11 cellular contexts compared by ENCODE assay signal in the genomic region with DNA sequence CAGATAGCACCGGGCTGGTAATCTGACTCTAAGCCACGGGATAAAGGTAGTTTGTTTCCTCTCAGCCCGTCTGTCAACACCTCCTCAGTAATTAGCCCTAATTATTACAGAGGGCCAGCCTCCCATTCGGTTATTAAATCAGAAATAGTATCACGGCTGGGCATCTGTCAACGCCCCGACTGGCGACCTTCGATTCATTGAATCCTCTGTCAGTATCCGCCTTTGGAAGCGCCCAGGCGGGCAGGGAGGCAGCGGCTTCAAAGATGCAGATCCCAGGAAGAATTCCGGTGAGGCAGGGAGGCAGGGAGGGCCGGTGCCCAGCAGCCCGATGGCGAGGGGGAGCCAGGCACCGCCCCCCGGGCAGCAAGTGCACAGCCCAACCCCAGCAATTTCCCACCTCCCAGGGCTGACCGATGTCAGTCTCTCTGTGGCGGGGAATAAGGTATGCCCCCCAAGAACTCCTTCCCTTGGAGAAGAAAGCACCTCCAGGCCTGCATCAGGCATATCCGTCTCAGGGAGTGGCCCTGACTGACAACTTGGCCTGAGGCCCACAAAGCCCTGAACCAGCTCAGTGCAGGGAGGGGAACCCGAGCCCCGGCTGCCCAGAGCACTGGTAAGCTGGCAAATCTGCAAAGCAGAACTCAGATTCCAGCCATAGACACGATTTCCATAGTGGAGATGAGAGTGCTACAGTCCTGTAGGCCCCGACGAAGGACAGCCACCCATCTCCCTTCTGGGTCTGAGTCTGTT. TPM values are rescaled to one million over a fixed set of nuclear protein-coding genes. Genes with fewer than 3 reads are reported as not detected.
DNase-seq lines count a peak whose midpoint lies in the region; ATAC-seq, FAIRE-seq and TF ChIP-seq lines count a peak whose summit lies in the region.
"Had no signal": no experiment of that assay in that cellular context is flagged by ENCODE, and none has a peak within 500 bp of the region (broad histone marks: within the 10 kb centered on the region; RNA-seq: fewer than 3 reads in every experiment).

No MANE protein-coding gene starts in this region.

- H3K4me1 Mint-ChIP-seq in activated CD4-positive, alpha-beta T cell treated with anti-CD3 and anti-CD28 coated beads, Interleukin-2, amount 10 ng/mL, durations not matched to agents 7 days and 5 days: peaks cover 20% of the 10 kb centered on the region

- TF ChIP-seq POLR2A in gastroesophageal sphincter (IDR thresholded peaks at IDR 0.05): no peak
- TF ChIP-seq POLR2A in H54 (IDR thresholded peaks at IDR 0.05; ENCODE audit: low read depth, low read length): no peak

- H3K4me3 ChIP-seq in HEK293 (ENCODE audit: low read depth, low read length) (no peak overlapping the region), gastroesophageal sphincter (no peak overlapping the region), small intestine (ENCODE audit: low read depth in 1 of 2, low read length in 2 of 2) (no peak overlapping the region)

- H3K36me3 Mint-ChIP-seq in activated CD4-positive, alpha-beta T cell treated with anti-CD3 and anti-CD28 coated beads, Interleukin-2, amount 10 ng/mL, durations not matched to agents 7 days and 5 days (ENCODE audit: low read depth): peaks cover 11% of the 10 kb centered on the region

- H3K27me3 ChIP-seq in gastroesophageal sphincter (no peaks in the 10 kb centered on the region), small intestine (ENCODE audit: control insufficient read depth in 2 of 2, insufficient read depth in 2 of 2, low read length in 2 of 2) (no peaks in the 10 kb centered on the region)
- H3K27me3 ChIP-seq: neutrophil had no signal

- WGBS in gastroesophageal sphincter (ENCODE audit: low coverage in 1 of 2), 2 donors: 47 to 80% methylated on average over 2 of the region's 27 CpGs
- WGBS in small intestine, 3 donors: 27 to 74% (median 51%) methylated on average over 27 of the region's 27 CpGs

- H3K9me3 Mint-ChIP-seq in activated CD4-positive, alpha-beta T cell treated with anti-CD3 and anti-CD28 coated beads, Interleukin-2, amount 10 ng/mL, durations not matched to agents 7 days and 5 days: no peaks in the 10 kb centered on the region
- H3K9me3 Mint-ChIP-seq: stimulated activated naive B cell treated with anti-CD40 and anti-IgM and Interleukin-4, amounts not matched to agents 10 μg/mL and 1 μg/mL and 100 μg/mL, for 72 hours had no signal

- POLR2A ChIA-PET in HEK293 (lab: Yijun Ruan, JAX): interaction anchor here (1.1 to 1.9 kb wide), 4 partner anchors 9 to 13 kb away, joined by 4 to 7 read pairs (median 5); partner anchors contain the start of genes GNB1L and RTL10
- POLR2A ChIA-PET in activated CD4-positive, alpha-beta T cell treated with anti-CD3 and anti-CD28 coated beads, Interleukin-2, amount 10 ng/mL, durations not matched to agents 7 days and 5 days (lab: Charles Lee): no interaction called here

- TF ChIP-seq EP300 in gastroesophageal sphincter (IDR thresholded peaks at IDR 0.05): no peak

- no peak for ATAC-seq in gastroesophageal sphincter

- FAIRE-seq in small intestine (lab: Jason Lieb, UNC): no peak
- no peak for FAIRE-seq in H54 (lab: Jason Lieb, UNC)

- no peaks in the 10 kb centered on the region for H3K9me3 ChIP-seq in HEK293 (ENCODE audit: control insufficient read depth, insufficient read depth, low read depth, low read length)
- H3K9me3 ChIP-seq in gastroesophageal sphincter: no peaks in the 10 kb centered on the region
- H3K9me3 ChIP-seq in small intestine (ENCODE audit: control insufficient read depth, low read depth): no peaks in the 10 kb centered on the region
- H3K9me3 ChIP-seq: neutrophil had no signal

- peaks cover 0 to 16% of the 10 kb centered on the region in 2 experiments; a peak in 1 of 3 replicates for H3K36me3 ChIP-seq in HEK293 (ENCODE audit: control insufficient read depth in 2 of 2, insufficient read depth in 1 of 2, low read length in 2 of 2)
- peaks cover 0 to 5% of the 10 kb centered on the region in 2 donors for H3K36me3 ChIP-seq in gastroesophageal sphincter
- no peaks in the 10 kb centered on the region for H3K36me3 ChIP-seq in small intestine (ENCODE audit: control insufficient read depth in 2 of 2, insufficient read depth in 2 of 2, low read length in 2 of 2)
- H3K36me3 ChIP-seq: neutrophil had no signal

- no peak for TF ChIP-seq CTCF in HEK293 (tag by site-specific recombination; IDR thresholded peaks at IDR 0.05)
- TF ChIP-seq CTCF in gastroesophageal sphincter (IDR thresholded peaks at IDR 0.05): no peak

- H3K27ac ChIP-seq in HEK293 (ENCODE audit: extremely low read depth, low read depth, low read length) (no peak overlapping the region), gastroesophageal sphincter (peak overlapping the region in 3 of 4 donors; percentile 33 to 73 (median 60)), small intestine (ENCODE audit: low read depth in 1 of 2, low read length in 1 of 2) (peak overlapping the region in 1 of 2 donors; percentile 41)
- H3K27ac ChIP-seq: neutrophil had no signal

- H3K27ac Mint-ChIP-seq in activated CD4-positive, alpha-beta T cell treated with anti-CD3 and anti-CD28 coated beads, Interleukin-2, amount 10 ng/mL, durations not matched to agents 7 days and 5 days: no peak overlapping the region

- H3K27me3 Mint-ChIP-seq in activated CD4-positive, alpha-beta T cell treated with anti-CD3 and anti-CD28 coated beads, Interleukin-2, amount 10 ng/mL, durations not matched to agents 7 days and 5 days: no peaks in the 10 kb centered on the region
- H3K27me3 Mint-ChIP-seq: stimulated activated naive B cell treated with anti-CD40 and anti-IgM and Interleukin-4, amounts not matched to agents 10 μg/mL and 1 μg/mL and 100 μg/mL, for 72 hours had no signal

- no peak overlapping the region for H3K4me3 Mint-ChIP-seq in activated CD4-positive, alpha-beta T cell treated with anti-CD3 and anti-CD28 coated beads, Interleukin-2, amount 10 ng/mL, durations not matched to agents 7 days and 5 days

- peak; percentile 6 for DNase-seq in NCI-H226
- DNase-seq in small intestine: peak; percentile 71
- DNase-seq in H54 (ENCODE audit: insufficient read length, low spot score): no peak
- DNase-seq in NCI-H1930 (lab: John Stamatoyannopoulos, UW): no peak
- no peak for DNase-seq in activated CD4-positive, alpha-beta T cell treated with anti-CD3 and anti-CD28 coated beads, Interleukin-2, amount 10 ng/mL, durations not matched to agents 7 days and 5 days
- DNase-seq in amygdala (lab: John Stamatoyannopoulos, UW): no peak
- DNase-seq: stimulated activated naive B cell treated with anti-CD40 and anti-IgM and Interleukin-4, amounts not matched to agents 10 μg/mL and 1 μg/mL and 100 μg/mL, for 72 hours; T1000 had no signal

- CTCF ChIA-PET in HEK293 (lab: Yijun Ruan, JAX): interaction anchor here (0.9 kb wide), 2 partner anchors 43 to 111 kb away, joined by 3 read pairs; no protein-coding TSS in a partner anchor
- CTCF ChIA-PET in activated CD4-positive, alpha-beta T cell treated with anti-CD3 and anti-CD28 coated beads, Interleukin-2, amount 10 ng/mL, durations not matched to agents 7 days and 5 days (lab: Charles Lee): interaction anchor here (1.5 kb wide), 1 partner anchor 13 kb away, joined by 4 read pairs; no protein-coding TSS in a partner anchor

- H3K4me1 ChIP-seq in HEK293 (ENCODE audit: control insufficient read depth, insufficient read depth, low read length) (peaks cover 5% of the 10 kb centered on the region; the same call in 1 of the 2 replicates), gastroesophageal sphincter (peaks cover 0 to 20% (median 3%) of the 10 kb centered on the region in 3 donors), small intestine (ENCODE audit: control insufficient read depth in 2 of 2, insufficient read depth in 1 of 2, low read depth in 1 of 2, low read length in 1 of 2) (peaks cover 0 to 12% of the 10 kb centered on the region in 2 donors)

TF ChIP-seq in HEK293, 187 proteins besides CTCF, POLR2A, EP300 and RAD21 (continues in another document):
- TF ChIP-seq, protein P1, sequence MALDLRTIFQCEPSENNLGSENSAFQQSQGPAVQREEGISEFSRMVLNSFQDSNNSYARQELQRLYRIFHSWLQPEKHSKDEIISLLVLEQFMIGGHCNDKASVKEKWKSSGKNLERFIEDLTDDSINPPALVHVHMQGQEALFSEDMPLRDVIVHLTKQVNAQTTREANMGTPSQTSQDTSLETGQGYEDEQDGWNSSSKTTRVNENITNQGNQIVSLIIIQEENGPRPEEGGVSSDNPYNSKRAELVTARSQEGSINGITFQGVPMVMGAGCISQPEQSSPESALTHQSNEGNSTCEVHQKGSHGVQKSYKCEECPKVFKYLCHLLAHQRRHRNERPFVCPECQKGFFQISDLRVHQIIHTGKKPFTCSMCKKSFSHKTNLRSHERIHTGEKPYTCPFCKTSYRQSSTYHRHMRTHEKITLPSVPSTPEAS (tag by site-specific recombination; IDR thresholded peaks at IDR 0.05): no peak
- TF ChIP-seq, protein P2, sequence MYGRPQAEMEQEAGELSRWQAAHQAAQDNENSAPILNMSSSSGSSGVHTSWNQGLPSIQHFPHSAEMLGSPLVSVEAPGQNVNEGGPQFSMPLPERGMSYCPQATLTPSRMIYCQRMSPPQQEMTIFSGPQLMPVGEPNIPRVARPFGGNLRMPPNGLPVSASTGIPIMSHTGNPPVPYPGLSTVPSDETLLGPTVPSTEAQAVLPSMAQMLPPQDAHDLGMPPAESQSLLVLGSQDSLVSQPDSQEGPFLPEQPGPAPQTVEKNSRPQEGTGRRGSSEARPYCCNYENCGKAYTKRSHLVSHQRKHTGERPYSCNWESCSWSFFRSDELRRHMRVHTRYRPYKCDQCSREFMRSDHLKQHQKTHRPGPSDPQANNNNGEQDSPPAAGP (tag by site-specific recombination; IDR thresholded peaks at IDR 0.05): 0 out of 2 replicates have a peak, but pooled peaks have one; percentile 17
- peak; percentile 24; the same call in 1 of the 2 replicates for TF ChIP-seq ZBTB20 (tag by site-specific recombination; IDR thresholded peaks at IDR 0.05)
- TF ChIP-seq OSR2 (tag by site-specific recombination; IDR thresholded peaks at IDR 0.05): peak; percentile 29; the same call in 1 of the 2 replicates
- peak; percentile 97 for TF ChIP-seq GLIS1 (tag by site-specific recombination; IDR thresholded peaks at IDR 0.05)
- peak; percentile 27; the same call in 1 of the 2 replicates for TF ChIP-seq ZIC2 (tag by site-specific recombination; IDR thresholded peaks at IDR 0.05)
- TF ChIP-seq ZNF792 (tag by site-specific recombination; IDR thresholded peaks at IDR 0.05): no peak

RNA-seq across cellular contexts. Expression of gene GNB1L, which starts 11.4 kb away (rescaled TPM):
- total RNA-seq in gastroesophageal sphincter: 1 to 10 TPM; 4.8 to 8.7 (median 7.4) TPM
- 10 to 100 TPM in 2 of 3 donors, 1 to 10 TPM in 1; 7.6 to 18.9 (median 12.1) TPM for polyA plus RNA-seq in small intestine
- 1 to 10 TPM; 5.3 to 7.3 TPM for total RNA-seq in activated CD4-positive, alpha-beta T cell treated with anti-CD3 and anti-CD28 coated beads, Interleukin-2, amount 10 ng/mL, durations not matched to agents 7 days and 5 days

RNA-seq across cellular contexts. Expression of gene RTL10, which starts 11.4 kb away (rescaled TPM):
- total RNA-seq in gastroesophageal sphincter: 10 to 100 TPM in 2 of 4 donors, 1 to 10 TPM in 2; 6.6 to 15.9 (median 10.4) TPM
- polyA plus RNA-seq in small intestine: 10 to 100 TPM in 2 of 3 donors, 1 to 10 TPM in 1; 9.7 to 30.6 (median 26.5) TPM
- total RNA-seq in activated CD4-positive, alpha-beta T cell treated with anti-CD3 and anti-CD28 coated beads, Interleukin-2, amount 10 ng/mL, durations not matched to agents 7 days and 5 days: 10 to 100 TPM; 21.4 to 21.5 TPM

Comparison
In these comparisons a context has a peak if more than half of its experiments do, and no peak if none do; other contexts are left out.
1. DNase-seq: peak in NCI-H226 (single experiment) and small intestine (single experiment); none in H54 (single experiment), NCI-H1930 (0 of 2), activated CD4-positive, alpha-beta T cell treated with anti-CD3 and anti-CD28 coated beads, Interleukin-2, amount 10 ng/mL, durations not matched to agents 7 days and 5 days (single experiment) and amygdala (0 of 56).